In genomic region chr6:20599302-20600051, GRCh38 we compare ENCODE assay signal across 17 cellular contexts.
DNase-seq lines count a peak whose midpoint lies in the region; ATAC-seq, FAIRE-seq and TF ChIP-seq lines count a peak whose summit lies in the region.
"Had no signal": no experiment of that assay in that cellular context is flagged by ENCODE, and none has a peak within 500 bp of the region (broad histone marks: within the 10 kb centered on the region; RNA-seq: fewer than 3 reads in every experiment).

No MANE protein-coding gene starts in this region.

- H3K9me3 ChIP-seq in small intestine (ENCODE audit: control insufficient read depth, low read depth) (no peaks in the 10 kb centered on the region), OCI-LY7 (ENCODE audit: low read length) (no peaks in the 10 kb centered on the region)
- H3K9me3 ChIP-seq: HAP-1, thoracic aorta had no signal

- CTCF ChIA-PET in OCI-LY7 (lab: Charles Lee; ENCODE audit: unreplicated experiment) = no interaction called here

- no TSS peak for BruUV-seq in OCI-LY7 (replicated peaks; lab: Mats Ljungman, UMichigan)

- TF ChIP-seq POLR2A in GM12891 (IDR thresholded peaks at IDR 0.05; ENCODE audit: low read depth, low read length) = no peak

- H3K9me2 ChIP-seq in OCI-LY7 (ENCODE audit: insufficient read depth, low read length) = no peaks in the 10 kb centered on the region

- POLR2A ChIA-PET in OCI-LY7 (lab: Charles Lee) = no interaction called here

- no peak overlapping the region for H2AFZ ChIP-seq in OCI-LY7 (ENCODE audit: low read length)

- no peaks in the 10 kb centered on the region for H3K79me2 ChIP-seq in OCI-LY7 (ENCODE audit: insufficient read depth, low read depth, low read length)

- no peaks in the 10 kb centered on the region for H4K20me1 ChIP-seq in OCI-LY7 (ENCODE audit: insufficient read depth, low read length)

- DNase-seq in GM12891 (ENCODE audit: insufficient read length, low spot score) (no peak), LNCaP clone FGC (ENCODE audit: low read depth) (peak; percentile 57), small intestine (no peak), OCI-LY7 (ENCODE audit: low spot score) (no peak), HuH-7.5 (ENCODE audit: low spot score) (no peak)
- DNase-seq: mammary epithelial cell, NCI-H1417, NCI-H226, nephron progenitor cell, retina had no signal

- no peak overlapping the region for H3K4me3 ChIP-seq in LNCaP clone FGC (ENCODE audit: low read depth, low read length)
- no peak overlapping the region for H3K4me3 ChIP-seq in small intestine (ENCODE audit: low read depth in 1 of 2, low read length in 2 of 2)
- no peak overlapping the region for H3K4me3 ChIP-seq in OCI-LY7 (ENCODE audit: low read depth, low read length, poor library complexity, severe bottlenecking)
- H3K4me3 ChIP-seq: gastroesophageal sphincter, HAP-1, thoracic aorta had no signal

- FAIRE-seq in GM12891 (lab: Jason Lieb, UNC) (peak; percentile 60), small intestine (lab: Jason Lieb, UNC) (no peak)

- ATAC-seq in GM18868 (IDR thresholded peaks at IDR 0.05; ENCODE audit: unreplicated experiment) (peak; percentile 76), HG02759 (IDR thresholded peaks at IDR 0.05; ENCODE audit: unreplicated experiment) (peak; percentile 61), GM21528 (IDR thresholded peaks at IDR 0.05; ENCODE audit: low FRiP score, unreplicated experiment) (no peak)
- ATAC-seq: gastroesophageal sphincter, SK-N-SH treated with all-trans-retinoic acid at 6 μM for 48 hours had no signal

- H3K4me1 ChIP-seq in small intestine (ENCODE audit: control insufficient read depth in 2 of 2, insufficient read depth in 1 of 2, low read depth in 1 of 2, low read length in 1 of 2) = no peaks in the 10 kb centered on the region
- H3K4me1 ChIP-seq in OCI-LY7 (ENCODE audit: insufficient read depth, low read length, poor library complexity, severe bottlenecking) = no peaks in the 10 kb centered on the region
- H3K4me1 ChIP-seq: gastroesophageal sphincter had no signal

- H3K36me3 ChIP-seq in small intestine (ENCODE audit: control insufficient read depth in 2 of 2, insufficient read depth in 2 of 2, low read length in 2 of 2) = no peaks in the 10 kb centered on the region
- H3K36me3 ChIP-seq in OCI-LY7 (ENCODE audit: insufficient read depth, low read length) = peaks cover 26% of the 10 kb centered on the region
- H3K36me3 ChIP-seq: HAP-1 had no signal

- TF ChIP-seq CTCF in LNCaP clone FGC (IDR thresholded peaks at IDR 0.05; ENCODE audit: control insufficient read depth, extremely low read depth, insufficient read depth) (no peak), OCI-LY7 (conservative IDR thresholded peaks at IDR 0.05; ENCODE audit: low read length) (no peak)

- intact Hi-C loops in OCI-LY7 (cut with micrococcal nuclease; ENCODE audit: unreplicated experiment) = no loop called here

- H3K27ac ChIP-seq in small intestine (ENCODE audit: low read depth in 1 of 2, low read length in 1 of 2) = no peak overlapping the region
- H3K27ac ChIP-seq in OCI-LY7 (ENCODE audit: low read depth, low read length, poor library complexity, severe bottlenecking) = no peak overlapping the region
- H3K27ac ChIP-seq: gastroesophageal sphincter, thoracic aorta had no signal

- H3K4me2 ChIP-seq in OCI-LY7 (ENCODE audit: low read length) = no peak overlapping the region

- no peaks in the 10 kb centered on the region for H3K27me3 ChIP-seq in small intestine (ENCODE audit: control insufficient read depth in 2 of 2, insufficient read depth in 2 of 2, low read length in 2 of 2)
- H3K27me3 ChIP-seq: gastroesophageal sphincter had no signal

- 35 to 83% (median 83%) methylated on average over 3 of the region's 3 CpGs for WGBS in small intestine, 3 donors

TF ChIP-seq in GM12891, 5 proteins besides CTCF, POLR2A, EP300 and RAD21:
- TF ChIP-seq PAX5 (IDR thresholded peaks at IDR 0.05; ENCODE audit: insufficient read depth, low read length, severe bottlenecking) = no peak
- no peak for TF ChIP-seq POLR2AphosphoS5 (IDR thresholded peaks at IDR 0.05; ENCODE audit: low read depth, low read length)
- no peak; the same call in 1 of the 2 replicates for TF ChIP-seq POU2F2 (IDR thresholded peaks at IDR 0.05; ENCODE audit: low read depth, low read length)
- no peak for TF ChIP-seq SPI1 (IDR thresholded peaks at IDR 0.05; ENCODE audit: low read depth, low read length)
- TF ChIP-seq TAF1 (IDR thresholded peaks at IDR 0.05; ENCODE audit: low read depth, low read length) = no peak
